In genomic region chr11:121328213-121328966, GRCh38 we compare ENCODE assay signal across 10 cellular contexts. TPM values are rescaled to one million over a fixed set of nuclear protein-coding genes. Genes with fewer than 3 reads are reported as not detected.
A peak's percentile ranks its signal among the peaks of the same experiment; 100 is the strongest.
DNase-seq lines count a peak whose midpoint lies in the region; ATAC-seq, FAIRE-seq and TF ChIP-seq lines count a peak whose summit lies in the region.
"Had no signal": no experiment of that assay in that cellular context is flagged by ENCODE, and none has a peak within 500 bp of the region (broad histone marks: within the 10 kb centered on the region; RNA-seq: fewer than 3 reads in every experiment).

No MANE protein-coding gene starts in this region.

- no peaks in the 10 kb centered on the region for H3K27me3 ChIP-seq in Peyer's patch
- H3K27me3 ChIP-seq: neural progenitor cell had no signal

- H3K36me3 Mint-ChIP-seq in activated T-cell treated with anti-CD3 and anti-CD28 coated beads, Interleukin-2, amount 50 U/mL, for 24 hours (ENCODE audit: low read depth): no peaks in the 10 kb centered on the region
- H3K36me3 Mint-ChIP-seq in natural killer cell: no peaks in the 10 kb centered on the region
- H3K36me3 Mint-ChIP-seq: neural progenitor cell had no signal

- H3K27me3 Mint-ChIP-seq in activated T-cell treated with anti-CD3 and anti-CD28 coated beads, Interleukin-2, amount 50 U/mL, for 24 hours: no peaks in the 10 kb centered on the region
- H3K27me3 Mint-ChIP-seq in natural killer cell (ENCODE audit: low read depth in 2 of 2): peaks cover 12 to 19% of the 10 kb centered on the region in 2 donors

- no peak overlapping the region for H3K4me3 ChIP-seq in Peyer's patch
- H3K4me3 ChIP-seq: neural progenitor cell had no signal

- H3K27ac Mint-ChIP-seq in activated T-cell treated with anti-CD3 and anti-CD28 coated beads, Interleukin-2, amount 50 U/mL, for 24 hours: no peak overlapping the region
- no peak overlapping the region for H3K27ac Mint-ChIP-seq in natural killer cell
- H3K27ac Mint-ChIP-seq: neural progenitor cell had no signal

- no peaks in the 10 kb centered on the region for H3K4me1 ChIP-seq in Peyer's patch

- H3K4me3 Mint-ChIP-seq in activated T-cell treated with anti-CD3 and anti-CD28 coated beads, Interleukin-2, amount 50 U/mL, for 24 hours: no peak overlapping the region
- no peak overlapping the region for H3K4me3 Mint-ChIP-seq in natural killer cell
- H3K4me3 Mint-ChIP-seq: neural progenitor cell had no signal

- peak; percentile 97 for FAIRE-seq in GM19239 (lab: Jason Lieb, UNC)

- no peak for TF ChIP-seq POLR2A in Peyer's patch (IDR thresholded peaks at IDR 0.05)

- ATAC-seq in natural killer cell: peak; percentile 3 to 50 (median 36)
- no peak for ATAC-seq in GM21717 (IDR thresholded peaks at IDR 0.05; ENCODE audit: unreplicated experiment)
- no peak for ATAC-seq in GM19023 (IDR thresholded peaks at IDR 0.05; ENCODE audit: unreplicated experiment)
- no peak for ATAC-seq in left ventricle myocardium superior

- no peaks in the 10 kb centered on the region for H3K36me3 ChIP-seq in Peyer's patch
- H3K36me3 ChIP-seq: neural progenitor cell had no signal

- intact Hi-C loops in natural killer cell (cut with micrococcal nuclease) (no loop called here), left ventricle myocardium superior (cut with micrococcal nuclease) (no loop called here)

- TF ChIP-seq CTCF in Peyer's patch (IDR thresholded peaks at IDR 0.05): no peak
- TF ChIP-seq CTCF in natural killer cell (IDR thresholded peaks at IDR 0.05): no peak

- peaks cover 4% of the 10 kb centered on the region for H3K4me1 Mint-ChIP-seq in activated T-cell treated with anti-CD3 and anti-CD28 coated beads, Interleukin-2, amount 50 U/mL, for 24 hours (ENCODE audit: low read depth)
- H3K4me1 Mint-ChIP-seq in natural killer cell: no peaks in the 10 kb centered on the region

- DNase-seq in GM19239 (ENCODE audit: insufficient read length, low spot score) (no peak), Peyer's patch (peak in 2 of 3 donors; percentile 28 to 61), natural killer cell (no peak), left ventricle myocardium superior (no peak), cortex of kidney (lab: John Stamatoyannopoulos, UW) (no peak)
- peak; percentile 44 for DNase-seq in activated T-cell treated with anti-CD3 and anti-CD28 coated beads, Interleukin-2, amount 50 U/mL, for 24 hours
- DNase-seq: NCI-H2227 treated with DMSO at 0.1 percent for 48 hours had no signal

- no peaks in the 10 kb centered on the region for H3K9me3 Mint-ChIP-seq in activated T-cell treated with anti-CD3 and anti-CD28 coated beads, Interleukin-2, amount 50 U/mL, for 24 hours
- no peaks in the 10 kb centered on the region for H3K9me3 Mint-ChIP-seq in natural killer cell
- H3K9me3 Mint-ChIP-seq: neural progenitor cell had no signal

- no peak overlapping the region for H3K27ac ChIP-seq in Peyer's patch
- H3K27ac ChIP-seq: neural progenitor cell had no signal

- no peaks in the 10 kb centered on the region for H3K9me3 ChIP-seq in Peyer's patch

RNA-seq across cellular contexts. Expression of gene SC5D, which starts 35.8 kb away (rescaled TPM):
- total RNA-seq in Peyer's patch (10 to 100 TPM; 25.6 to 63.6 (median 37.7) TPM), natural killer cell (10 to 100 TPM; 17.2 to 18.6 (median 17.2) TPM), left ventricle myocardium superior (20.7 TPM)

Comparison
In these comparisons a context has a peak if more than half of its experiments do, and no peak if none do; other contexts are left out.
1. DNase-seq: peak in Peyer's patch (2 of 3) and activated T-cell treated with anti-CD3 and anti-CD28 coated beads, Interleukin-2, amount 50 U/mL, for 24 hours (single experiment); none in GM19239 (single experiment), natural killer cell (single experiment), left ventricle myocardium superior (single experiment) and cortex of kidney (single experiment).
2. ATAC-seq: peak in natural killer cell (3 of 3); none in GM21717 (single experiment), GM19023 (single experiment) and left ventricle myocardium superior (single experiment).